ENCODE assay signal across 11 cellular contexts in genomic region chr13:50170447-50171037, GRCh38.
A peak's percentile ranks its signal among the peaks of the same experiment; 100 is the strongest.
DNase-seq lines count a peak whose midpoint lies in the region; ATAC-seq, FAIRE-seq and TF ChIP-seq lines count a peak whose summit lies in the region.
"Had no signal": no experiment of that assay in that cellular context is flagged by ENCODE, and none has a peak within 500 bp of the region (broad histone marks: within the 10 kb centered on the region; RNA-seq: fewer than 3 reads in every experiment).

No MANE protein-coding gene starts in this region.

- FAIRE-seq in HTR-8/SVneo (lab: Jason Lieb, UNC): no peak

- no peak overlapping the region for H3K9ac ChIP-seq in liver (ENCODE audit: low read depth in 1 of 2, low read length in 2 of 2)

- H3K36me3 Mint-ChIP-seq in activated T-cell treated with anti-CD3 and anti-CD28 coated beads, Interleukin-2, amount 50 U/mL, for 4 hours (ENCODE audit: insufficient read depth): no peaks in the 10 kb centered on the region

- H3K27ac ChIP-seq in liver (ENCODE audit: low read depth in 1 of 2, low read length in 2 of 2) (no peak overlapping the region), WERI-Rb-1 (no peak overlapping the region)

- H3K4me1 Mint-ChIP-seq in activated T-cell treated with anti-CD3 and anti-CD28 coated beads, Interleukin-2, amount 50 U/mL, for 4 hours (ENCODE audit: low read depth): peaks cover 10% of the 10 kb centered on the region

- H3K4me1 ChIP-seq in liver (ENCODE audit: control insufficient read depth in 4 of 4, insufficient read depth in 4 of 4, low read length in 3 of 4): no peaks in the 10 kb centered on the region

- H3K9me3 ChIP-seq in liver (ENCODE audit: control insufficient read depth in 4 of 4, low read length in 3 of 4) (no peaks in the 10 kb centered on the region), WERI-Rb-1 (ENCODE audit: severe bottlenecking) (no peaks in the 10 kb centered on the region)
- H3K9me3 ChIP-seq: mucosa of descending colon had no signal

- H3K36me3 ChIP-seq in liver (ENCODE audit: control insufficient read depth in 4 of 4, insufficient read depth in 3 of 4, low read depth in 1 of 4, low read length in 3 of 4) (no peaks in the 10 kb centered on the region), WERI-Rb-1 (no peaks in the 10 kb centered on the region)

- TF ChIP-seq RAD21 in liver (IDR thresholded peaks at IDR 0.05): peak; percentile 72 to 74

- WGBS in liver: 83% methylated on average over 2 of the region's 2 CpGs

- no peak for ATAC-seq in activated T-cell treated with anti-CD3 and anti-CD28 coated beads, Interleukin-2, amount 50 U/mL, for 4 hours
- no peak for ATAC-seq in HG02798 (IDR thresholded peaks at IDR 0.05; ENCODE audit: poor library complexity, unreplicated experiment)
- ATAC-seq: mucosa of descending colon had no signal

- peak; percentile 31 for TF ChIP-seq CTCF in astrocyte of the spinal cord (IDR thresholded peaks at IDR 0.05; ENCODE audit: low read depth, low read length)
- peak; percentile 36 for TF ChIP-seq CTCF in liver (IDR thresholded peaks at IDR 0.05; ENCODE audit: low read depth, low read length, missing input control)
- TF ChIP-seq CTCF in WERI-Rb-1 (IDR thresholded peaks at IDR 0.05; ENCODE audit: low read depth, low read length): no peak

- DNase-seq in ACHN (peak; percentile 23), HTR-8/SVneo (ENCODE audit: insufficient read length, low spot score) (peak; percentile 9), astrocyte of the spinal cord (ENCODE audit: low read depth, low spot score) (peak; percentile 46), NCI-H2081 treated with DMSO at 0.1 percent for 48 hours (lab: John Stamatoyannopoulos, UW) (no peak), WERI-Rb-1 (no peak)
- DNase-seq in activated T-cell treated with anti-CD3 and anti-CD28 coated beads, Interleukin-2, amount 50 U/mL, for 4 hours: no peak
- DNase-seq: activated CD4-positive, alpha-beta T cell treated with anti-CD3 and anti-CD28 coated beads, Interleukin-2, amount 50 U/mL, for 48 hours; mucosa of descending colon; NCI-H2029 treated with DMSO at 0.1 percent for 48 hours had no signal

- no peak overlapping the region for H3K4me3 ChIP-seq in astrocyte of the spinal cord (ENCODE audit: low read depth, low read length)
- no peak overlapping the region for H3K4me3 ChIP-seq in liver (ENCODE audit: low read depth in 1 of 3, low read length in 3 of 3)
- H3K4me3 ChIP-seq in WERI-Rb-1 (ENCODE audit: low read depth, low read length): no peak overlapping the region
- H3K4me3 ChIP-seq: mucosa of descending colon had no signal

- H3K9me3 Mint-ChIP-seq in activated T-cell treated with anti-CD3 and anti-CD28 coated beads, Interleukin-2, amount 50 U/mL, for 4 hours: peaks cover 5% of the 10 kb centered on the region

- no peak overlapping the region for H3K4me3 Mint-ChIP-seq in activated T-cell treated with anti-CD3 and anti-CD28 coated beads, Interleukin-2, amount 50 U/mL, for 4 hours

- in situ Hi-C loops in ACHN (cut with HindIII; ENCODE audit: low pct_ligation_motif_present, low pct_unique_long_range_greater_than_20kb, low sequenced_read_pairs) (no loop called here), astrocyte of the spinal cord (cut with HindIII; ENCODE audit: low sequenced_read_pairs) (no loop called here)

- peaks cover 2% of the 10 kb centered on the region for H3K27me3 Mint-ChIP-seq in activated T-cell treated with anti-CD3 and anti-CD28 coated beads, Interleukin-2, amount 50 U/mL, for 4 hours (ENCODE audit: low read depth)

- H3K27me3 ChIP-seq in liver (ENCODE audit: control insufficient read depth in 4 of 4, insufficient read depth in 4 of 4, low read length in 3 of 4): no peaks in the 10 kb centered on the region
- no peaks in the 10 kb centered on the region for H3K27me3 ChIP-seq in WERI-Rb-1 (ENCODE audit: insufficient read depth, low read depth, severe bottlenecking)

TF ChIP-seq in liver, 16 proteins besides CTCF, POLR2A, EP300 and RAD21:
- no peak for TF ChIP-seq HNF4G (IDR thresholded peaks at IDR 0.05)
- TF ChIP-seq, protein P1, sequence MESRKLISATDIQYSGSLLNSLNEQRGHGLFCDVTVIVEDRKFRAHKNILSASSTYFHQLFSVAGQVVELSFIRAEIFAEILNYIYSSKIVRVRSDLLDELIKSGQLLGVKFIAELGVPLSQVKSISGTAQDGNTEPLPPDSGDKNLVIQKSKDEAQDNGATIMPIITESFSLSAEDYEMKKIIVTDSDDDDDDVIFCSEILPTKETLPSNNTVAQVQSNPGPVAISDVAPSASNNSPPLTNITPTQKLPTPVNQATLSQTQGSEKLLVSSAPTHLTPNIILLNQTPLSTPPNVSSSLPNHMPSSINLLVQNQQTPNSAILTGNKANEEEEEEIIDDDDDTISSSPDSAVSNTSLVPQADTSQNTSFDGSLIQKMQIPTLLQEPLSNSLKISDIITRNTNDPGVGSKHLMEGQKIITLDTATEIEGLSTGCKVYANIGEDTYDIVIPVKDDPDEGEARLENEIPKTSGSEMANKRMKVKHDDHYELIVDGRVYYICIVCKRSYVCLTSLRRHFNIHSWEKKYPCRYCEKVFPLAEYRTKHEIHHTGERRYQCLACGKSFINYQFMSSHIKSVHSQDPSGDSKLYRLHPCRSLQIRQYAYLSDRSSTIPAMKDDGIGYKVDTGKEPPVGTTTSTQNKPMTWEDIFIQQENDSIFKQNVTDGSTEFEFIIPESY (IDR thresholded peaks at IDR 0.05): no peak
- TF ChIP-seq JUND (IDR thresholded peaks at IDR 0.05): no peak
- no peak for TF ChIP-seq YY1 (IDR thresholded peaks at IDR 0.05)
- TF ChIP-seq, protein P2, sequence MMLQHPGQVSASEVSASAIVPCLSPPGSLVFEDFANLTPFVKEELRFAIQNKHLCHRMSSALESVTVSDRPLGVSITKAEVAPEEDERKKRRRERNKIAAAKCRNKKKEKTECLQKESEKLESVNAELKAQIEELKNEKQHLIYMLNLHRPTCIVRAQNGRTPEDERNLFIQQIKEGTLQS (IDR thresholded peaks at IDR 0.05): no peak
- no peak for TF ChIP-seq SP1 (IDR thresholded peaks at IDR 0.05)
- TF ChIP-seq MAX (IDR thresholded peaks at IDR 0.05): no peak
- no peak for TF ChIP-seq FOXA2 (IDR thresholded peaks at IDR 0.05)
- TF ChIP-seq, protein P3, sequence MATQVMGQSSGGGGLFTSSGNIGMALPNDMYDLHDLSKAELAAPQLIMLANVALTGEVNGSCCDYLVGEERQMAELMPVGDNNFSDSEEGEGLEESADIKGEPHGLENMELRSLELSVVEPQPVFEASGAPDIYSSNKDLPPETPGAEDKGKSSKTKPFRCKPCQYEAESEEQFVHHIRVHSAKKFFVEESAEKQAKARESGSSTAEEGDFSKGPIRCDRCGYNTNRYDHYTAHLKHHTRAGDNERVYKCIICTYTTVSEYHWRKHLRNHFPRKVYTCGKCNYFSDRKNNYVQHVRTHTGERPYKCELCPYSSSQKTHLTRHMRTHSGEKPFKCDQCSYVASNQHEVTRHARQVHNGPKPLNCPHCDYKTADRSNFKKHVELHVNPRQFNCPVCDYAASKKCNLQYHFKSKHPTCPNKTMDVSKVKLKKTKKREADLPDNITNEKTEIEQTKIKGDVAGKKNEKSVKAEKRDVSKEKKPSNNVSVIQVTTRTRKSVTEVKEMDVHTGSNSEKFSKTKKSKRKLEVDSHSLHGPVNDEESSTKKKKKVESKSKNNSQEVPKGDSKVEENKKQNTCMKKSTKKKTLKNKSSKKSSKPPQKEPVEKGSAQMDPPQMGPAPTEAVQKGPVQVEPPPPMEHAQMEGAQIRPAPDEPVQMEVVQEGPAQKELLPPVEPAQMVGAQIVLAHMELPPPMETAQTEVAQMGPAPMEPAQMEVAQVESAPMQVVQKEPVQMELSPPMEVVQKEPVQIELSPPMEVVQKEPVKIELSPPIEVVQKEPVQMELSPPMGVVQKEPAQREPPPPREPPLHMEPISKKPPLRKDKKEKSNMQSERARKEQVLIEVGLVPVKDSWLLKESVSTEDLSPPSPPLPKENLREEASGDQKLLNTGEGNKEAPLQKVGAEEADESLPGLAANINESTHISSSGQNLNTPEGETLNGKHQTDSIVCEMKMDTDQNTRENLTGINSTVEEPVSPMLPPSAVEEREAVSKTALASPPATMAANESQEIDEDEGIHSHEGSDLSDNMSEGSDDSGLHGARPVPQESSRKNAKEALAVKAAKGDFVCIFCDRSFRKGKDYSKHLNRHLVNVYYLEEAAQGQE (IDR thresholded peaks at IDR 0.05): no peak
- TF ChIP-seq HNF4A (conservative IDR thresholded peaks at IDR 0.05): no peak
- no peak for TF ChIP-seq FOXA1 (IDR thresholded peaks at IDR 0.05)
- TF ChIP-seq TAF1 (conservative IDR thresholded peaks at IDR 0.05): no peak
- no peak for TF ChIP-seq RXRA (IDR thresholded peaks at IDR 0.05)

Comparison
In these comparisons a context has a peak if more than half of its experiments do, and no peak if none do; other contexts are left out.
1. DNase-seq: peak in ACHN (single experiment), HTR-8/SVneo (single experiment) and astrocyte of the spinal cord (single experiment); none in activated T-cell treated with anti-CD3 and anti-CD28 coated beads, Interleukin-2, amount 50 U/mL, for 4 hours (single experiment), NCI-H2081 treated with DMSO at 0.1 percent for 48 hours (single experiment) and WERI-Rb-1 (single experiment).